1 cellular context compared by ENCODE assay signal in genomic region chrX:47595701-47596655, GRCh38.
TF ChIP-seq lines count a peak whose summit lies in the region.

No MANE protein-coding gene starts in this region.

TF ChIP-seq in A549, 52 proteins besides CTCF, POLR2A, EP300 and RAD21 (continued from another document):
- TF ChIP-seq FOSL2 (IDR thresholded peaks at IDR 0.05) (no peak), FOSL2 (CRISPR knock-in tag; IDR thresholded peaks at IDR 0.05) (no peak), HOXA7 (CRISPR knock-in tag; IDR thresholded peaks at IDR 0.05) (no peak), ZSCAN20 (CRISPR knock-in tag; IDR thresholded peaks at IDR 0.05) (no peak), JUNB (IDR thresholded peaks at IDR 0.05) (no peak), HEYL (CRISPR knock-in tag; IDR thresholded peaks at IDR 0.05) (no peak), ZFP36 (IDR thresholded peaks at IDR 0.05; ENCODE audit: borderline replicate concordance, partially characterized antibody) (no peak)
